ENCODE assay signal across 20 cellular contexts in genomic region chr18:49499046-49499637, GRCh38.
"Had no signal": no experiment of that assay in that cellular context is flagged by ENCODE, and none has a peak within 500 bp of the region (broad histone marks: within the 10 kb centered on the region; RNA-seq: fewer than 3 reads in every experiment).

No MANE protein-coding gene starts in this region.

- H3K27me3 ChIP-seq: right atrium auricular region had no signal

- H3K27ac Mint-ChIP-seq: activated B cell treated with CpG ODN at 0.5 μM for 24 hours; activated CD4-positive, alpha-beta T cell treated with anti-CD3 and anti-CD28 coated beads, Interleukin-2, amount 10 ng/mL, durations not matched to agents 7 days and 5 days; activated naive CD8-positive, alpha-beta T cell treated with anti-CD3 and anti-CD28 coated beads, Interleukin-2, amount 10 ng/mL, durations not matched to agents 7 days and 5 days; naive thymus-derived CD4-positive, alpha-beta T cell; progenitor cell of endocrine pancreas; type B pancreatic cell had no signal

- H3K9me3 ChIP-seq: mucosa of descending colon, right atrium auricular region had no signal

- H3K4me3 ChIP-seq: mucosa of descending colon, right atrium auricular region, skin epidermis had no signal

- H3K9me3 Mint-ChIP-seq: activated B cell treated with CpG ODN at 0.5 μM for 24 hours; activated CD4-positive, alpha-beta T cell treated with anti-CD3 and anti-CD28 coated beads, Interleukin-2, amount 10 ng/mL, durations not matched to agents 7 days and 5 days; activated naive CD8-positive, alpha-beta T cell treated with anti-CD3 and anti-CD28 coated beads, Interleukin-2, amount 10 ng/mL, durations not matched to agents 7 days and 5 days; central memory CD8-positive, alpha-beta T cell; naive thymus-derived CD4-positive, alpha-beta T cell; type B pancreatic cell had no signal

- H3K36me3 ChIP-seq: right atrium auricular region had no signal

- H3K4me1 Mint-ChIP-seq: activated B cell treated with CpG ODN at 0.5 μM for 24 hours; activated CD4-positive, alpha-beta T cell treated with anti-CD3 and anti-CD28 coated beads, Interleukin-2, amount 10 ng/mL, durations not matched to agents 7 days and 5 days; activated naive CD8-positive, alpha-beta T cell treated with anti-CD3 and anti-CD28 coated beads, Interleukin-2, amount 10 ng/mL, durations not matched to agents 7 days and 5 days; central memory CD8-positive, alpha-beta T cell had no signal

- H3K36me3 Mint-ChIP-seq: activated naive CD8-positive, alpha-beta T cell treated with anti-CD3 and anti-CD28 coated beads, Interleukin-2, amount 10 ng/mL, durations not matched to agents 7 days and 5 days; brain; naive thymus-derived CD4-positive, alpha-beta T cell; type B pancreatic cell had no signal

- H3K4me1 ChIP-seq: right atrium auricular region had no signal

- H3K27ac ChIP-seq: right atrium auricular region, skin epidermis had no signal

- DNase-seq: activated B cell treated with CpG ODN at 0.5 μM for 24 hours; activated CD4-positive, alpha-beta T cell treated with anti-CD3 and anti-CD28 coated beads, Interleukin-2, amount 10 ng/mL, durations not matched to agents 7 days and 5 days; activated naive CD8-positive, alpha-beta T cell treated with anti-CD3 and anti-CD28 coated beads, Interleukin-2, amount 10 ng/mL, durations not matched to agents 7 days and 5 days; effector memory CD4-positive, alpha-beta T cell; foreskin fibroblast; glutamatergic neuron; hypothalamus; left colon; mucosa of descending colon; naive thymus-derived CD4-positive, alpha-beta T cell; nucleus accumbens; stimulated activated CD4-positive, alpha-beta T cell treated with anti-CD3 and anti-CD28 coated beads, Interleukin-4, amount 100 ng/mL, for 24 hours; stimulated activated naive CD4-positive, alpha-beta T cell; T-helper 2 cell had no signal

- ATAC-seq: left colon; mucosa of descending colon; naive thymus-derived CD4-positive, alpha-beta T cell had no signal

- H3K4me3 Mint-ChIP-seq: activated B cell treated with CpG ODN at 0.5 μM for 24 hours; activated CD4-positive, alpha-beta T cell treated with anti-CD3 and anti-CD28 coated beads, Interleukin-2, amount 10 ng/mL, durations not matched to agents 7 days and 5 days; activated naive CD8-positive, alpha-beta T cell treated with anti-CD3 and anti-CD28 coated beads, Interleukin-2, amount 10 ng/mL, durations not matched to agents 7 days and 5 days; central memory CD8-positive, alpha-beta T cell; naive thymus-derived CD4-positive, alpha-beta T cell; type B pancreatic cell had no signal
